8 cellular contexts compared by ENCODE assay signal in genomic region chr2:177212106-177212894, GRCh38. TPM values are rescaled to one million over a fixed set of nuclear protein-coding genes. Genes with fewer than 3 reads are reported as not detected.
DNase-seq lines count a peak whose midpoint lies in the region; ATAC-seq and TF ChIP-seq lines count a peak whose summit lies in the region.

Gene HNRNPA3, plus strand, starts transcription at chr2:177212794. Its CDS starts 6 bp downstream, at chr2:177212800.

- peak; percentile 100 for DNase-seq in CD1c-positive myeloid dendritic cell (ENCODE audit: extremely low spot score)
- peak; percentile 98 for DNase-seq in NCI-H774 (lab: John Stamatoyannopoulos, UW)
- DNase-seq in activated CD4-positive, alpha-beta T cell treated with anti-CD3 and anti-CD28 coated beads, Interleukin-2, amount 50 U/mL, for 4 hours, result peak; percentile 99 to 100
- peak; percentile 99 for DNase-seq in dermis blood vessel endothelial cell
- peak; percentile 99 to 100 for DNase-seq in left lung
- peak; percentile 99 for DNase-seq in stimulated activated CD4-positive, alpha-beta T cell treated with anti-CD3 and anti-CD28 coated beads, Interleukin-2, amount 100 ng/mL, for 48 hours

- H3K9me3 ChIP-seq in left lung, result no peaks in the 10 kb centered on the region

- intact Hi-C loops in left lung (cut with DNase I), result loop anchor here in 1 of 2 donors (5.0 kb wide), 1 partner anchor 50 kb away; the partner anchor contains the start of gene NFE2L2

- no peak for TF ChIP-seq CTCF in left lung (IDR thresholded peaks at IDR 0.05)

- no peaks in the 10 kb centered on the region for H3K27me3 ChIP-seq in left lung

- H3K36me3 ChIP-seq in left lung, result peaks cover 5 to 32% of the 10 kb centered on the region in 2 donors

- peak within 1 kb of the TSS; percentile 100 for H3K27ac ChIP-seq in left lung

- H3K4me3 ChIP-seq in left lung, result peak within 1 kb of the TSS; percentile 85

- H3K4me1 ChIP-seq in left lung, result peaks cover 22 to 51% of the 10 kb centered on the region in 2 donors

- peak; percentile 89 for ATAC-seq in GM19395 (IDR thresholded peaks at IDR 0.05; ENCODE audit: unreplicated experiment)
- peak; percentile 85 for ATAC-seq in HG03565 (IDR thresholded peaks at IDR 0.05; ENCODE audit: unreplicated experiment)
- ATAC-seq in left lung, result peak; percentile 97

RNA-seq across cellular contexts. Expression of gene HNRNPA3, which starts in this region (rescaled TPM):
- total RNA-seq in dermis blood vessel endothelial cell (40.7 and 83.4 TPM in 2 replicates), left lung (100 to 1,000 TPM; 151 to 180 TPM)

Comparison
In these comparisons a context has a peak if more than half of its experiments do, and no peak if none do; other contexts are left out.
1. Peak in every context shown above with its lines: DNase-seq, ATAC-seq, H3K4me3 ChIP-seq and H3K27ac ChIP-seq.